In the genomic region with DNA sequence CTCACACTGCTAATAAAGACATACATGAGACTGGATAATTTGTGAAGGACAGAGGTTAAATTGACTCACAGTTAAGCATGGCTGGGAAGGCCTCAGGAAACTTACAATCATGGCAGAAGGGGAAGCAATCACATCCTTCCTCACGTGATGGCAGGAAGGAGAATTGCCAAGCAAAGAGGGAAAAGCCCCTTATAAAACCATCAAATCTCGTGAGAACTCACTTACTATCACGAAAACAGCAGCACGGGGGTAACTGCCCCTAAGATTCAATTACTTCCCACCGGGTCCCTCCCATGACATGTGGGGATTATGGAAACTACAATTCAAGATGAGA, we compare ENCODE assay signal across 14 cellular contexts.
DNase-seq lines count a peak whose midpoint lies in the region; ATAC-seq lines count a peak whose summit lies in the region.
"Had no signal": no experiment of that assay in that cellular context is flagged by ENCODE, and none has a peak within 500 bp of the region (broad histone marks: within the 10 kb centered on the region; RNA-seq: fewer than 3 reads in every experiment).

No MANE protein-coding gene starts in this region.

- peak overlapping the region; percentile 74 for H3K4me3 Mint-ChIP-seq in stimulated activated naive CD8-positive, alpha-beta T cell treated with anti-CD3 and anti-CD28 coated beads, Interleukin-15, Interleukin-2, amounts not matched to agents 100 ng/mL and 50 ng/mL, for 24 hours
- no peak overlapping the region for H3K4me3 Mint-ChIP-seq in activated T-helper 2 cell treated with anti-CD3 and anti-CD28 coated beads, Interferon-gamma antibody, Interleukin-2, Interleukin-4, amounts not matched to agents 10 μg/mL and 5 μg/mL and 100 μg/mL, durations not matched to agents 14 hours and 24 hours and 36 hours (ENCODE audit: low read depth)
- H3K4me3 Mint-ChIP-seq in naive thymus-derived CD8-positive, alpha-beta T cell, result peak overlapping the region in 6 of 10 donors; percentile 53 to 90 (median 57)

- H3K4me1 Mint-ChIP-seq in stimulated activated naive CD8-positive, alpha-beta T cell treated with anti-CD3 and anti-CD28 coated beads, Interleukin-15, Interleukin-2, amounts not matched to agents 100 ng/mL and 50 ng/mL, for 24 hours (ENCODE audit: low read depth), result peaks cover 100% of the 10 kb centered on the region
- peaks cover 92% of the 10 kb centered on the region for H3K4me1 Mint-ChIP-seq in activated T-helper 2 cell treated with anti-CD3 and anti-CD28 coated beads, Interferon-gamma antibody, Interleukin-2, Interleukin-4, amounts not matched to agents 10 μg/mL and 5 μg/mL and 100 μg/mL, durations not matched to agents 14 hours and 24 hours and 36 hours (ENCODE audit: low read depth)
- peaks cover 63 to 100% (median 98%) of the 10 kb centered on the region in 4 donors for H3K4me1 Mint-ChIP-seq in naive thymus-derived CD8-positive, alpha-beta T cell

- H3K36me3 Mint-ChIP-seq in stimulated activated naive CD8-positive, alpha-beta T cell treated with anti-CD3 and anti-CD28 coated beads, Interleukin-15, Interleukin-2, amounts not matched to agents 100 ng/mL and 50 ng/mL, for 24 hours (ENCODE audit: low read depth), result peaks cover 83% of the 10 kb centered on the region
- peaks cover 70% of the 10 kb centered on the region for H3K36me3 Mint-ChIP-seq in activated T-helper 2 cell treated with anti-CD3 and anti-CD28 coated beads, Interferon-gamma antibody, Interleukin-2, Interleukin-4, amounts not matched to agents 10 μg/mL and 5 μg/mL and 100 μg/mL, durations not matched to agents 14 hours and 24 hours and 36 hours (ENCODE audit: low read depth)
- peaks cover 9 to 14% (median 14%) of the 10 kb centered on the region in 3 donors for H3K36me3 Mint-ChIP-seq in naive thymus-derived CD8-positive, alpha-beta T cell

- H3K27ac Mint-ChIP-seq in stimulated activated naive CD8-positive, alpha-beta T cell treated with anti-CD3 and anti-CD28 coated beads, Interleukin-15, Interleukin-2, amounts not matched to agents 100 ng/mL and 50 ng/mL, for 24 hours, result peak overlapping the region; percentile 100
- peak overlapping the region; percentile 93 for H3K27ac Mint-ChIP-seq in activated T-helper 2 cell treated with anti-CD3 and anti-CD28 coated beads, Interferon-gamma antibody, Interleukin-2, Interleukin-4, amounts not matched to agents 10 μg/mL and 5 μg/mL and 100 μg/mL, durations not matched to agents 14 hours and 24 hours and 36 hours
- H3K27ac Mint-ChIP-seq in naive thymus-derived CD8-positive, alpha-beta T cell, result peak overlapping the region; percentile 87 to 100 (median 96)

- DNase-seq in stimulated activated naive CD8-positive, alpha-beta T cell treated with anti-CD3 and anti-CD28 coated beads, Interleukin-15, Interleukin-2, amounts not matched to agents 100 U/mL and 50 U/mL, for 24 hours, result no peak
- DNase-seq in activated T-helper 2 cell treated with anti-CD3 and anti-CD28 coated beads, Interferon-gamma antibody, Interleukin-2, Interleukin-4, amounts not matched to agents 10 μg/mL and 5 μg/mL and 100 μg/mL, durations not matched to agents 14 hours and 24 hours and 36 hours (ENCODE audit: low spot score), result no peak
- DNase-seq in naive thymus-derived CD8-positive, alpha-beta T cell, result no peak
- DNase-seq in medulla oblongata (ENCODE audit: extremely low spot score) (no peak), NCI-H1436 (lab: John Stamatoyannopoulos, UW) (no peak), SKM-1 treated with dmso at 0.1 percent for 144 hours (lab: John Stamatoyannopoulos, UW; ENCODE audit: unreplicated experiment) (no peak)
- DNase-seq: adrenal gland, Calu3, erythroblast, NCI-H187, NCI-H82, SHP77 had no signal

- no peak for ATAC-seq in stimulated activated naive CD8-positive, alpha-beta T cell treated with anti-CD3 and anti-CD28 coated beads, Interleukin-15, Interleukin-2, amounts not matched to agents 100 U/mL and 50 U/mL, for 24 hours
- no peak for ATAC-seq in naive thymus-derived CD8-positive, alpha-beta T cell
- ATAC-seq: gastroesophageal sphincter had no signal

- intact Hi-C loops in activated T-helper 2 cell treated with anti-CD3 and anti-CD28 coated beads, Interferon-gamma antibody, Interleukin-2, Interleukin-4, amounts not matched to agents 10 μg/mL and 5 μg/mL and 100 μg/mL, durations not matched to agents 14 hours and 24 hours and 36 hours (cut with micrococcal nuclease), result loop anchor here (1.0 kb wide), 1 partner anchor 72 kb away; no protein-coding TSS in a partner anchor

- no peaks in the 10 kb centered on the region for H3K27me3 Mint-ChIP-seq in stimulated activated naive CD8-positive, alpha-beta T cell treated with anti-CD3 and anti-CD28 coated beads, Interleukin-15, Interleukin-2, amounts not matched to agents 100 ng/mL and 50 ng/mL, for 24 hours
- H3K27me3 Mint-ChIP-seq in activated T-helper 2 cell treated with anti-CD3 and anti-CD28 coated beads, Interferon-gamma antibody, Interleukin-2, Interleukin-4, amounts not matched to agents 10 μg/mL and 5 μg/mL and 100 μg/mL, durations not matched to agents 14 hours and 24 hours and 36 hours (ENCODE audit: low read depth), result no peaks in the 10 kb centered on the region
- no peaks in the 10 kb centered on the region for H3K27me3 Mint-ChIP-seq in naive thymus-derived CD8-positive, alpha-beta T cell

- POLR2A ChIA-PET in naive thymus-derived CD8-positive, alpha-beta T cell (lab: Charles Lee), result interaction anchor here (1.3 to 2.2 kb wide), 2 partner anchors 11 to 61 kb away, joined by 3 to 9 read pairs; no protein-coding TSS in a partner anchor

- no peaks in the 10 kb centered on the region for H3K9me3 Mint-ChIP-seq in stimulated activated naive CD8-positive, alpha-beta T cell treated with anti-CD3 and anti-CD28 coated beads, Interleukin-15, Interleukin-2, amounts not matched to agents 100 ng/mL and 50 ng/mL, for 24 hours
- no peaks in the 10 kb centered on the region for H3K9me3 Mint-ChIP-seq in activated T-helper 2 cell treated with anti-CD3 and anti-CD28 coated beads, Interferon-gamma antibody, Interleukin-2, Interleukin-4, amounts not matched to agents 10 μg/mL and 5 μg/mL and 100 μg/mL, durations not matched to agents 14 hours and 24 hours and 36 hours
- H3K9me3 Mint-ChIP-seq in naive thymus-derived CD8-positive, alpha-beta T cell, result peaks cover 0 to 9% (median 2%) of the 10 kb centered on the region in 9 donors
